21 cellular contexts compared by ENCODE assay signal in the genomic region with DNA sequence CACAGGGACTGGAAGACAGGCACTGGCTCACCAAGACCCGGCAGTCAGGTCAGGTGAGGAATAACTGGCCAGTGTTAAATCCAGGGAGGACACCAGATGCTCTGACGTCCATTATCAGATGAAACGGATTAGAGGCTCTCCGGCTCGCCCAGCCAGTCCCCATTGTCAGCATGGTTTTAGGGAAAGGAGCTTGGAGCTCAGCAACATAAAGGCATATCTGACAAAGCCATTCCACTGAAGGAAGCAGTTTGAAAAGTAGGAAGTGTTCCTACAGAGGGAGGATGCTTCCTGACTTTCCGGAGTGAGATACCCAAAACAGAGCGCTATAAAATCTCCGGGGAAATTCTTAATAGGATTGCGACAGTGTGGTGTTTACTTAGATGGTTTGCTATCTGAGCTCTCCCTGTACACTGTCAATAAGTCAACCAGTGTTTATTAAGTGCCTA. TPM values are rescaled to one million over a fixed set of nuclear protein-coding genes. Genes with fewer than 3 reads are reported as not detected.
DNase-seq lines count a peak whose midpoint lies in the region; ATAC-seq and TF ChIP-seq lines count a peak whose summit lies in the region.
"Had no signal": no experiment of that assay in that cellular context is flagged by ENCODE, and none has a peak within 500 bp of the region (broad histone marks: within the 10 kb centered on the region; RNA-seq: fewer than 3 reads in every experiment).

No MANE protein-coding gene starts in this region.

- TF ChIP-seq CTCF in A673 (conservative IDR thresholded peaks at IDR 0.05; ENCODE audit: low read depth, low read length) = no peak
- TF ChIP-seq CTCF in fibroblast of villous mesenchyme (IDR thresholded peaks at IDR 0.05; ENCODE audit: insufficient read depth, low read depth, low read length) = no peak

- WGBS in mesenchymal stem cell = 25% methylated on average over 9 of the region's 9 CpGs

- intact Hi-C loops in A673 (cut with micrococcal nuclease; ENCODE audit: unreplicated experiment) = no loop called here

- H2BK15ac ChIP-seq in mesenchymal stem cell (ENCODE audit: low read depth, poor library complexity, severe bottlenecking) = peak overlapping the region; percentile 26

- no peak overlapping the region for H3K9ac ChIP-seq in mesenchymal stem cell (ENCODE audit: low read length)

- H3K36me3 ChIP-seq in A673 (ENCODE audit: insufficient read depth, low read length, poor library complexity, severe bottlenecking) (no peaks in the 10 kb centered on the region), mesenchymal stem cell (ENCODE audit: control insufficient read depth in 1 of 2, insufficient read depth in 2 of 2, low read depth in 1 of 2, low read length in 2 of 2) (no peaks in the 10 kb centered on the region)

- no peak overlapping the region for H3K23ac ChIP-seq in mesenchymal stem cell (ENCODE audit: low read length in 2 of 2)

- H3K4me2 ChIP-seq in mesenchymal stem cell (ENCODE audit: low read length, poor library complexity, severe bottlenecking) = peak overlapping the region; percentile 14

- H3K4me1 ChIP-seq in A673 (ENCODE audit: insufficient read depth, low read length, poor library complexity, severe bottlenecking) = peaks cover 55% of the 10 kb centered on the region
- H3K4me1 ChIP-seq in mesenchymal stem cell (ENCODE audit: control insufficient read depth, insufficient read depth, low read depth, low read length) = peaks cover 1% of the 10 kb centered on the region

- DNase-seq in A673 (ENCODE audit: low spot score) = peak; percentile 92
- peak; percentile 0 for DNase-seq in NCI-H69 (lab: John Stamatoyannopoulos, UW)
- DNase-seq in fibroblast of villous mesenchyme (ENCODE audit: low read depth) = peak; percentile 30
- DNase-seq in mesenchymal stem cell = peak; percentile 53
- DNase-seq in COLO829 (ENCODE audit: low spot score) = no peak
- DNase-seq in T-helper 2 cell = no peak
- DNase-seq: activated CD4-positive, alpha-beta T cell treated with anti-CD3 and anti-CD28 coated beads for 36 hours; activated naive CD8-positive, alpha-beta T cell treated with anti-CD3 and anti-CD28 coated beads, Interleukin-2, amount 10 ng/mL, durations not matched to agents 7 days and 5 days; CD4-positive, alpha-beta memory T cell; DMS79 treated with DMSO at 0.1 percent for 48 hours; GOT3; hypothalamus; NCI-H187; NCI-H226; RPMI8226; stimulated activated CD4-positive, alpha-beta T cell treated with anti-CD3 and anti-CD28 coated beads, Interleukin-1b, Interleukin-23, amount 100 ng/mL, for 48 hours; stimulated activated naive CD4-positive, alpha-beta T cell treated with Interleukin-2 at 50 U/mL for 16 hours; SW 1271 had no signal

- H2AFZ ChIP-seq in mesenchymal stem cell (ENCODE audit: low read depth, low read length) = no peak overlapping the region

- H3K27me3 ChIP-seq in A673 (replicated peaks; ENCODE audit: insufficient read depth, low read depth, low read length, poor library complexity) (no peaks in the 10 kb centered on the region), mesenchymal stem cell (ENCODE audit: control insufficient read depth in 1 of 2, insufficient read depth in 1 of 2, low read length in 2 of 2) (no peaks in the 10 kb centered on the region)

- ATAC-seq in HG02981 (IDR thresholded peaks at IDR 0.05; ENCODE audit: unreplicated experiment) = no peak
- no peak for ATAC-seq in HG03159 (IDR thresholded peaks at IDR 0.05; ENCODE audit: unreplicated experiment)
- ATAC-seq: activated CD4-positive, alpha-beta T cell treated with anti-CD3 and anti-CD28 coated beads for 36 hours; natural killer cell treated with Interleukin-12 subunit alpha and Interleukin-12 subunit beta and Interleukin-15 and Interleukin-18, amount 100 ng/mL, for 72 hours had no signal

- H2BK5ac ChIP-seq in mesenchymal stem cell (ENCODE audit: low read depth, low read length, poor library complexity, severe bottlenecking) = no peak overlapping the region

- H3K14ac ChIP-seq in mesenchymal stem cell (ENCODE audit: low read length in 2 of 2) = no peak overlapping the region

- no TSS peak for BruUV-seq in A673 (replicated peaks; lab: Mats Ljungman, UMichigan)

- peak overlapping the region; percentile 42 for H2BK120ac ChIP-seq in mesenchymal stem cell (ENCODE audit: low read depth, low read length)

- no peaks in the 10 kb centered on the region for H3K9me3 ChIP-seq in A673 (ENCODE audit: low read depth, low read length, poor library complexity, severe bottlenecking)
- H3K9me3 ChIP-seq in mesenchymal stem cell (ENCODE audit: control insufficient read depth, low read length) = no peaks in the 10 kb centered on the region

- H3K4me3 ChIP-seq in A673 (ENCODE audit: low read depth, low read length, poor library complexity, severe bottlenecking) (peak overlapping the region; percentile 5), fibroblast of villous mesenchyme (ENCODE audit: low read depth, low read length) (no peak overlapping the region), mesenchymal stem cell (ENCODE audit: insufficient read depth in 1 of 2, low read depth in 1 of 2, low read length in 2 of 2) (no peak overlapping the region)

- POLR2A ChIA-PET in A673 (lab: Charles Lee; ENCODE audit: low non-redundant PET) = interaction anchor here (0.6 kb wide), 1 partner anchor 913 kb away, joined by 4 read pairs; no protein-coding TSS in a partner anchor

- H4K8ac ChIP-seq in mesenchymal stem cell (ENCODE audit: low read length) = peak overlapping the region; percentile 94

- H4K91ac ChIP-seq in mesenchymal stem cell (ENCODE audit: low read length) = no peak overlapping the region

- H2AK5ac ChIP-seq in mesenchymal stem cell (ENCODE audit: low read length, severe bottlenecking) = no peak overlapping the region

- H2BK12ac ChIP-seq in mesenchymal stem cell (ENCODE audit: low read length in 2 of 2) = peak overlapping the region in 1 of 2 experiments; percentile 2

- H3K79me1 ChIP-seq in mesenchymal stem cell (replicated peaks; ENCODE audit: low read length, poor library complexity, severe bottlenecking) = no peaks in the 10 kb centered on the region

- no peak overlapping the region for H3K4ac ChIP-seq in mesenchymal stem cell (ENCODE audit: low read depth in 1 of 2, low read length in 2 of 2)

- H3K18ac ChIP-seq in mesenchymal stem cell (ENCODE audit: low read depth in 1 of 2, low read length in 2 of 2) = peak overlapping the region; percentile 41 to 86

- H3K27ac ChIP-seq in A673 (ENCODE audit: low read depth, low read length, poor library complexity, severe bottlenecking) (peak overlapping the region; percentile 71), mesenchymal stem cell (ENCODE audit: low read length, poor library complexity, severe bottlenecking) (no peak overlapping the region)

- CTCF ChIA-PET in A673 (lab: Charles Lee) = interaction anchor here (0.6 to 1.2 kb wide), 2 partner anchors 14 to 80 kb away, joined by 3 to 5 read pairs; no protein-coding TSS in a partner anchor

RNA-seq across cellular contexts. Expression of gene NDNF, which starts 14.8 kb away (rescaled TPM):
- 10.6 and 12.1 TPM in 2 replicates for total RNA-seq in A673 (2021)
- total RNA-seq in fibroblast of villous mesenchyme = 0.32 and 0.86 TPM in 2 replicates
- 0.12 TPM for polyA plus RNA-seq in mesenchymal stem cell (2013, experiment 1 of 2)
- polyA plus RNA-seq in mesenchymal stem cell (2013, experiment 2 of 2) = 0.14 TPM
- total RNA-seq: CD4-positive, alpha-beta memory T cell; natural killer cell treated with Interleukin-12 subunit alpha and Interleukin-12 subunit beta and Interleukin-15 and Interleukin-18, amount 100 ng/mL, for 72 hours had no signal
- polyA plus RNA-seq: CD4-positive, alpha-beta memory T cell had no signal

Comparison
In these comparisons a context has a peak if more than half of its experiments do, and no peak if none do; other contexts are left out.
1. DNase-seq: peak in A673 (single experiment), NCI-H69 (single experiment), fibroblast of villous mesenchyme (single experiment) and mesenchymal stem cell (single experiment); none in COLO829 (single experiment) and T-helper 2 cell (0 of 5).